8 cellular contexts compared by ENCODE assay signal in the genomic region with DNA sequence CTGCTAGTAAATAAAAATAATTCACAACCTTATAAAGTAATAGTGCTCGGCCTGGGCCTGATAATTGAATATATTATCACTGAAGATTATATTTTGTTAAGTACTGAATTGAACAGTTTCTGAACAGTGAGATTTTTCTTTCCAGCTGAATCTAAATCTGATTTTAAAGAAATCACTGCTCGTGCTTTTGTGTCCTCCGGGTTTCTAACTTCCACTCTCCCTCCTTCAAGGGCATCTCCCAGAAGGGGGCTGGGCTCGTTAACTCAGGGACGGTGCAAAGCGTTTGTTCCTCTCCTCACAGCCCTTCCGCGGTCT. TPM values are rescaled to one million over a fixed set of nuclear protein-coding genes. Genes with fewer than 3 reads are reported as not detected.
DNase-seq lines count a peak whose midpoint lies in the region; ATAC-seq and TF ChIP-seq lines count a peak whose summit lies in the region.

No MANE protein-coding gene starts in this region.

- peak overlapping the region; percentile 26 for H3K27ac ChIP-seq in iPS-18a (ENCODE audit: low read length)

- peak overlapping the region; percentile 95 for H3K27ac Mint-ChIP-seq in HFFc6
- peak overlapping the region; percentile 80 to 95 for H3K27ac Mint-ChIP-seq in activated naive CD4-positive, alpha-beta T cell treated with anti-CD3 and anti-CD28 coated beads, Interleukin-2, amount 50 U/mL, for 72 hours
- peak overlapping the region; percentile 81 for H3K27ac Mint-ChIP-seq in stimulated activated naive CD8-positive, alpha-beta T cell treated with anti-CD3 and anti-CD28 coated beads, Interleukin-15, Interleukin-2, amounts not matched to agents 100 ng/mL and 50 ng/mL, for 24 hours

- no peaks in the 10 kb centered on the region for H3K36me3 Mint-ChIP-seq in HFFc6 (ENCODE audit: low read depth)
- no peaks in the 10 kb centered on the region for H3K36me3 Mint-ChIP-seq in activated naive CD4-positive, alpha-beta T cell treated with anti-CD3 and anti-CD28 coated beads, Interleukin-2, amount 50 U/mL, for 72 hours
- no peaks in the 10 kb centered on the region for H3K36me3 Mint-ChIP-seq in stimulated activated naive CD8-positive, alpha-beta T cell treated with anti-CD3 and anti-CD28 coated beads, Interleukin-15, Interleukin-2, amounts not matched to agents 100 ng/mL and 50 ng/mL, for 24 hours (ENCODE audit: low read depth)

- no peak for DNase-seq in HFFc6
- no peak for DNase-seq in activated naive CD4-positive, alpha-beta T cell treated with anti-CD3 and anti-CD28 coated beads, Interleukin-2, amount 50 U/mL, for 72 hours (ENCODE audit: low spot score in 2 of 2)
- DNase-seq in omental fat pad (ENCODE audit: low spot score), result no peak
- DNase-seq in NCI-H2196 (lab: John Stamatoyannopoulos, UW; ENCODE audit: unreplicated experiment), result no peak
- DNase-seq in NCI-H1092 treated with DMSO at 0.1 percent for 48 hours (lab: John Stamatoyannopoulos, UW), result no peak

- TF ChIP-seq CTCF in HFFc6 (IDR thresholded peaks at IDR 0.05), result no peak
- no peak for TF ChIP-seq CTCF in omental fat pad (IDR thresholded peaks at IDR 0.05)

- H3K4me3 Mint-ChIP-seq in HFFc6, result peak overlapping the region; percentile 92
- peak overlapping the region; percentile 88 for H3K4me3 Mint-ChIP-seq in stimulated activated naive CD8-positive, alpha-beta T cell treated with anti-CD3 and anti-CD28 coated beads, Interleukin-15, Interleukin-2, amounts not matched to agents 100 ng/mL and 50 ng/mL, for 24 hours

- peak overlapping the region; percentile 96 for H3K4me3 ChIP-seq in iPS-18a (ENCODE audit: low read length)

- no peaks in the 10 kb centered on the region for H3K9me3 ChIP-seq in iPS-18a (ENCODE audit: control insufficient read depth, low read depth, low read length)

- no peaks in the 10 kb centered on the region for H3K36me3 ChIP-seq in iPS-18a (ENCODE audit: control insufficient read depth, low read depth, low read length)

- no peaks in the 10 kb centered on the region; the same call in 1 of the 2 replicates for H3K27me3 Mint-ChIP-seq in HFFc6 (ENCODE audit: insufficient read depth)
- H3K27me3 Mint-ChIP-seq in stimulated activated naive CD8-positive, alpha-beta T cell treated with anti-CD3 and anti-CD28 coated beads, Interleukin-15, Interleukin-2, amounts not matched to agents 100 ng/mL and 50 ng/mL, for 24 hours, result peaks cover 4% of the 10 kb centered on the region

- peaks cover 35% of the 10 kb centered on the region for H3K4me1 Mint-ChIP-seq in HFFc6 (ENCODE audit: low read depth)
- H3K4me1 Mint-ChIP-seq in stimulated activated naive CD8-positive, alpha-beta T cell treated with anti-CD3 and anti-CD28 coated beads, Interleukin-15, Interleukin-2, amounts not matched to agents 100 ng/mL and 50 ng/mL, for 24 hours (ENCODE audit: low read depth), result peaks cover 30% of the 10 kb centered on the region

- H3K27me3 ChIP-seq in iPS-18a (ENCODE audit: control insufficient read depth, insufficient read depth, low read length), result peaks cover 5% of the 10 kb centered on the region

- H3K9me3 Mint-ChIP-seq in HFFc6, result no peaks in the 10 kb centered on the region
- no peaks in the 10 kb centered on the region for H3K9me3 Mint-ChIP-seq in activated naive CD4-positive, alpha-beta T cell treated with anti-CD3 and anti-CD28 coated beads, Interleukin-2, amount 50 U/mL, for 72 hours
- no peaks in the 10 kb centered on the region for H3K9me3 Mint-ChIP-seq in stimulated activated naive CD8-positive, alpha-beta T cell treated with anti-CD3 and anti-CD28 coated beads, Interleukin-15, Interleukin-2, amounts not matched to agents 100 ng/mL and 50 ng/mL, for 24 hours

- no peak for ATAC-seq in activated naive CD4-positive, alpha-beta T cell treated with anti-CD3 and anti-CD28 coated beads, Interleukin-2, amount 50 U/mL, for 72 hours
- ATAC-seq in omental fat pad (ENCODE audit: low FRiP score) (no peak), GM18511 (IDR thresholded peaks at IDR 0.05; ENCODE audit: unreplicated experiment) (no peak)

- H3K9ac ChIP-seq in iPS-18a (ENCODE audit: low read length), result peak overlapping the region; percentile 75

- peaks cover 18% of the 10 kb centered on the region for H3K4me1 ChIP-seq in iPS-18a (ENCODE audit: control insufficient read depth, low read depth, low read length)

RNA-seq across cellular contexts. Expression of a gene that starts 0.8 kb away (rescaled TPM):
- 10 to 100 TPM; 35.2 to 41.6 (median 39.3) TPM for total RNA-seq in HFFc6 (2021; fragmentation: NEBNext Ultra II Directional; extraction: Animal tissue kit (Norgen Biotek cat#: 25700))
- 10 to 100 TPM; 11.1 to 14.0 TPM for total RNA-seq in activated naive CD4-positive, alpha-beta T cell treated with anti-CD3 and anti-CD28 coated beads, Interleukin-2, amount 50 U/mL, for 72 hours
- 10 to 100 TPM; 45.7 to 63.5 (median 52.1) TPM for total RNA-seq in omental fat pad
